30 cellular contexts compared by ENCODE assay signal in genomic region chr7:147012670-147013069, GRCh38.
"Had no signal": no experiment of that assay in that cellular context is flagged by ENCODE, and none has a peak within 500 bp of the region (broad histone marks: within the 10 kb centered on the region; RNA-seq: fewer than 3 reads in every experiment).

No MANE protein-coding gene starts in this region.

- DNase-seq: naive thymus-derived CD8-positive, alpha-beta T cell; nephron progenitor cell; occipital lobe; ovary; posterior cingulate gyrus; psoas muscle; right cardiac atrium; right lobe of liver; stimulated activated CD4-positive, alpha-beta T cell treated with anti-CD3 and anti-CD28 coated beads, Interleukin-15, amount 100 ng/mL, for 24 hours; stimulated activated CD4-positive, alpha-beta T cell treated with anti-CD3 and anti-CD28 coated beads, Interleukin-2, amount 100 ng/mL, for 24 hours; stimulated activated CD4-positive, alpha-beta T cell treated with anti-CD3 and anti-CD28 coated beads, Interleukin-2, amount 100 ng/mL, for 48 hours; stimulated activated CD4-positive, alpha-beta T cell treated with anti-CD3 and anti-CD28 coated beads, Interleukin-4, amount 100 ng/mL, for 24 hours; stimulated activated naive B cell treated with anti-CD40 and anti-IgM and Interleukin-4, amounts not matched to agents 10 μg/mL and 1 μg/mL and 100 μg/mL, for 72 hours; stimulated activated naive CD4-positive, alpha-beta T cell treated with Interleukin-2 at 50 U/mL for 16 hours; stomach; thyroid gland; trophoblast cell; upper lobe of left lung had no signal

- H3K27me3 Mint-ChIP-seq: naive thymus-derived CD8-positive, alpha-beta T cell; natural killer cell treated with Interleukin-12 subunit alpha and Interleukin-12 subunit beta and Interleukin-15 and Interleukin-18, amount 100 ng/mL, for 72 hours; progenitor cell of endocrine pancreas; stimulated activated naive B cell treated with anti-CD40 and anti-IgM and Interleukin-4, amounts not matched to agents 10 μg/mL and 1 μg/mL and 100 μg/mL, for 72 hours; stimulated activated naive CD8-positive, alpha-beta T cell treated with anti-CD3 and anti-CD28 coated beads, Interleukin-15, Interleukin-2, amounts not matched to agents 100 ng/mL and 50 ng/mL, for 24 hours had no signal

- H3K79me2 ChIP-seq: parathyroid adenoma had no signal

- H3K4me3 Mint-ChIP-seq: naive thymus-derived CD8-positive, alpha-beta T cell; natural killer cell treated with Interleukin-12 subunit alpha and Interleukin-12 subunit beta and Interleukin-15 and Interleukin-18, amount 100 ng/mL, for 72 hours; nephron progenitor cell; neural crest cell; stimulated activated effector memory CD8-positive, alpha-beta T cell treated with anti-CD3 and anti-CD28 coated beads, Interleukin-12 subunit alpha, Interleukin-12 subunit beta, amount 100 ng/mL, for 72 hours; stimulated activated naive B cell treated with anti-CD40 and anti-IgM and Interleukin-4, amounts not matched to agents 10 μg/mL and 1 μg/mL and 100 μg/mL, for 72 hours; stimulated activated naive CD8-positive, alpha-beta T cell treated with anti-CD3 and anti-CD28 coated beads, Interleukin-15, Interleukin-2, amounts not matched to agents 100 ng/mL and 50 ng/mL, for 24 hours had no signal

- H2AFZ ChIP-seq: parathyroid adenoma had no signal

- H3K27me3 ChIP-seq: ovary, right lobe of liver, stomach, thyroid gland, tibial nerve, upper lobe of left lung, vagina had no signal

- H3K4me2 ChIP-seq: smooth muscle cell had no signal

- H3K27ac Mint-ChIP-seq: naive thymus-derived CD8-positive, alpha-beta T cell; natural killer cell treated with Interleukin-12 subunit alpha and Interleukin-12 subunit beta and Interleukin-15 and Interleukin-18, amount 100 ng/mL, for 72 hours; nephron progenitor cell; progenitor cell of endocrine pancreas; stimulated activated effector memory CD8-positive, alpha-beta T cell treated with anti-CD3 and anti-CD28 coated beads, Interleukin-12 subunit alpha, Interleukin-12 subunit beta, amount 100 ng/mL, for 72 hours; stimulated activated naive B cell treated with anti-CD40 and anti-IgM and Interleukin-4, amounts not matched to agents 10 μg/mL and 1 μg/mL and 100 μg/mL, for 72 hours; stimulated activated naive CD8-positive, alpha-beta T cell treated with anti-CD3 and anti-CD28 coated beads, Interleukin-15, Interleukin-2, amounts not matched to agents 100 ng/mL and 50 ng/mL, for 24 hours had no signal

- H3K9ac ChIP-seq: parathyroid adenoma had no signal

- H3K36me3 ChIP-seq: ovary, right lobe of liver, stomach, thoracic aorta, thyroid gland, tibial nerve, upper lobe of left lung, vagina had no signal

- FAIRE-seq: urothelium cell line had no signal

- H3K27ac ChIP-seq: ovary, parathyroid adenoma, psoas muscle, right lobe of liver, skin epidermis, stomach, thoracic aorta, thyroid gland, tibial nerve, upper lobe of left lung, vagina had no signal

- H3K4me1 ChIP-seq: parathyroid adenoma, psoas muscle, right lobe of liver, stomach, thyroid gland, upper lobe of left lung, vagina had no signal

- H3K4me1 Mint-ChIP-seq: naive thymus-derived CD8-positive, alpha-beta T cell; nephron progenitor cell; neural crest cell; stimulated activated effector memory CD8-positive, alpha-beta T cell treated with anti-CD3 and anti-CD28 coated beads, Interleukin-12 subunit alpha, Interleukin-12 subunit beta, amount 100 ng/mL, for 72 hours; stimulated activated naive B cell treated with anti-CD40 and anti-IgM and Interleukin-4, amounts not matched to agents 10 μg/mL and 1 μg/mL and 100 μg/mL, for 72 hours had no signal

- H3K4me3 ChIP-seq: ovary, psoas muscle, right lobe of liver, skin epidermis, smooth muscle cell, stomach, thoracic aorta, thyroid gland, tibial nerve, upper lobe of left lung, vagina had no signal

- H3K9me3 ChIP-seq: ovary, psoas muscle, right lobe of liver, stomach, thoracic aorta, thyroid gland, tibial nerve, upper lobe of left lung, vagina had no signal

- H3K36me3 Mint-ChIP-seq: stimulated activated effector memory CD8-positive, alpha-beta T cell treated with anti-CD3 and anti-CD28 coated beads, Interleukin-12 subunit alpha, Interleukin-12 subunit beta, amount 100 ng/mL, for 72 hours; stimulated activated naive B cell treated with anti-CD40 and anti-IgM and Interleukin-4, amounts not matched to agents 10 μg/mL and 1 μg/mL and 100 μg/mL, for 72 hours had no signal

- ATAC-seq: naive thymus-derived CD8-positive, alpha-beta T cell; natural killer cell treated with Interleukin-12 subunit alpha and Interleukin-12 subunit beta and Interleukin-15 and Interleukin-18, amount 100 ng/mL, for 72 hours; psoas muscle; right cardiac atrium; right lobe of liver; stimulated activated effector memory CD8-positive, alpha-beta T cell treated with anti-CD3 and anti-CD28 coated beads, Interleukin-12 subunit alpha, Interleukin-12 subunit beta, amount 100 ng/mL, for 72 hours; stimulated activated naive B cell treated with anti-CD40 and anti-IgM and Interleukin-4, amounts not matched to agents 10 μg/mL and 1 μg/mL and 100 μg/mL, for 72 hours had no signal

- H3K9me3 Mint-ChIP-seq: nephron progenitor cell; neural crest cell; stimulated activated naive B cell treated with anti-CD40 and anti-IgM and Interleukin-4, amounts not matched to agents 10 μg/mL and 1 μg/mL and 100 μg/mL, for 72 hours had no signal
